Comparison of ENCODE assay signal across 35 cellular contexts in the genomic region with DNA sequence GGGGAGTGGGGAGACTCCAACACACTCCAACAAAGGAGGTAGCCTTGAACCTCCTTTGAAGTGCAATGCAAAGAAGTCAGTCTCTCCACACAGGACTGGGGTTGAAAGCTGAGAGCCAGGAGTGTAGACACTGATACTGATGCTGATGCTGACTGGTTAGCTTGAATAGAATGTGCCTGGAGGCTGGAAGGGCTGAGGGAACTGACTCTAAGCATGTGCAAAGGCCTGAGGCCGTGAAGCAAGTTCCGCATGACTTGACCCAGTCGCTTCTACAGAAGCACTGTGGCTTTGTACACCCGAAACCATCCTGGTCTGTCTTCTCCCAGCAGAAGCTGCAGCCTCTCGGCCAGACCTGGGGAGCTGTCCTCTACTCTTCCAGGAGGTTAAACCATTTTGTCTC. TPM values are rescaled to one million over a fixed set of nuclear protein-coding genes. Genes with fewer than 3 reads are reported as not detected.
"Had no signal": no experiment of that assay in that cellular context is flagged by ENCODE, and none has a peak within 500 bp of the region (broad histone marks: within the 10 kb centered on the region; RNA-seq: fewer than 3 reads in every experiment).

No MANE protein-coding gene starts in this region.

- ATAC-seq: gastroesophageal sphincter; heart right ventricle; left lobe of liver; naive thymus-derived CD4-positive, alpha-beta T cell; psoas muscle; right cardiac atrium; upper lobe of right lung had no signal

- H3K36me3 ChIP-seq: esophagus muscularis mucosa, gastroesophageal sphincter, heart right ventricle, ovary, sigmoid colon, tibial artery, upper lobe of right lung, uterus had no signal

- H3K9me3 ChIP-seq: esophagus muscularis mucosa, gastroesophageal sphincter, heart right ventricle, ovary, psoas muscle, sigmoid colon, testis, tibial artery, upper lobe of right lung, uterus had no signal

- H3K36me3 Mint-ChIP-seq: memory B cell; stimulated activated effector memory CD8-positive, alpha-beta T cell treated with anti-CD3 and anti-CD28 coated beads, Interleukin-12 subunit alpha, Interleukin-12 subunit beta, amount 100 ng/mL, for 72 hours had no signal

- H3K27ac ChIP-seq: coronary artery, esophagus muscularis mucosa, foreskin keratinocyte, gastroesophageal sphincter, heart right ventricle, ovary, psoas muscle, sigmoid colon, testis, tibial artery, upper lobe of right lung, uterus had no signal

- H3K4me1 Mint-ChIP-seq: memory B cell; naive thymus-derived CD4-positive, alpha-beta T cell; stimulated activated effector memory CD8-positive, alpha-beta T cell treated with anti-CD3 and anti-CD28 coated beads, Interleukin-12 subunit alpha, Interleukin-12 subunit beta, amount 100 ng/mL, for 72 hours had no signal

- H3K4me1 ChIP-seq: esophagus muscularis mucosa, foreskin keratinocyte, gastroesophageal sphincter, heart right ventricle, psoas muscle, sigmoid colon, testis, tibial artery, upper lobe of right lung, uterus had no signal

- H3K4me3 ChIP-seq: coronary artery, esophagus muscularis mucosa, gastroesophageal sphincter, heart right ventricle, lung, ovary, psoas muscle, sigmoid colon, testis, tibial artery, upper lobe of right lung, uterus had no signal

- H3K9me3 Mint-ChIP-seq: memory B cell; naive thymus-derived CD4-positive, alpha-beta T cell; stimulated activated effector memory CD8-positive, alpha-beta T cell treated with anti-CD3 and anti-CD28 coated beads, Interleukin-12 subunit alpha, Interleukin-12 subunit beta, amount 100 ng/mL, for 72 hours had no signal

- H3K27me3 ChIP-seq: ovary, testis, uterus had no signal

- H3K4me3 Mint-ChIP-seq: memory B cell; naive thymus-derived CD4-positive, alpha-beta T cell; stimulated activated effector memory CD8-positive, alpha-beta T cell treated with anti-CD3 and anti-CD28 coated beads, Interleukin-12 subunit alpha, Interleukin-12 subunit beta, amount 100 ng/mL, for 72 hours had no signal

- DNase-seq: dermis blood vessel endothelial cell; effector memory CD4-positive, alpha-beta T cell; foreskin keratinocyte; glutamatergic neuron; heart right ventricle; hippocampal formation; kidney; midbrain; naive thymus-derived CD4-positive, alpha-beta T cell; occipital lobe; ovary; psoas muscle; right cardiac atrium; sigmoid colon; stimulated activated CD4-positive, alpha-beta T cell treated with anti-CD3 and anti-CD28 coated beads, Interleukin-2, amount 100 ng/mL, for 24 hours; stimulated activated CD4-positive, alpha-beta T cell treated with anti-CD3 and anti-CD28 coated beads, Interleukin-4, amount 100 ng/mL, for 24 hours; stimulated activated naive CD4-positive, alpha-beta T cell treated with Interleukin-2 at 50 U/mL for 16 hours; substantia nigra; testis; upper lobe of right lung; uterus had no signal

- H3K27ac Mint-ChIP-seq: memory B cell; naive thymus-derived CD4-positive, alpha-beta T cell; stimulated activated effector memory CD8-positive, alpha-beta T cell treated with anti-CD3 and anti-CD28 coated beads, Interleukin-12 subunit alpha, Interleukin-12 subunit beta, amount 100 ng/mL, for 72 hours had no signal

RNA-seq across cellular contexts. Expression of gene FOXI3, which starts 10.4 kb away (rescaled TPM):
- total RNA-seq: dermis blood vessel endothelial cell; endothelial cell of umbilical vein; esophagus muscularis mucosa; fibroblast of lung; gastroesophageal sphincter; kidney; left lobe of liver; liver; mucosa of gallbladder; naive thymus-derived CD4-positive, alpha-beta T cell; ovary; psoas muscle; renal cortical epithelial cell; right cardiac atrium; sigmoid colon; skeletal muscle tissue; upper lobe of right lung had no signal
